23 cellular contexts compared by ENCODE assay signal in the genomic region with DNA sequence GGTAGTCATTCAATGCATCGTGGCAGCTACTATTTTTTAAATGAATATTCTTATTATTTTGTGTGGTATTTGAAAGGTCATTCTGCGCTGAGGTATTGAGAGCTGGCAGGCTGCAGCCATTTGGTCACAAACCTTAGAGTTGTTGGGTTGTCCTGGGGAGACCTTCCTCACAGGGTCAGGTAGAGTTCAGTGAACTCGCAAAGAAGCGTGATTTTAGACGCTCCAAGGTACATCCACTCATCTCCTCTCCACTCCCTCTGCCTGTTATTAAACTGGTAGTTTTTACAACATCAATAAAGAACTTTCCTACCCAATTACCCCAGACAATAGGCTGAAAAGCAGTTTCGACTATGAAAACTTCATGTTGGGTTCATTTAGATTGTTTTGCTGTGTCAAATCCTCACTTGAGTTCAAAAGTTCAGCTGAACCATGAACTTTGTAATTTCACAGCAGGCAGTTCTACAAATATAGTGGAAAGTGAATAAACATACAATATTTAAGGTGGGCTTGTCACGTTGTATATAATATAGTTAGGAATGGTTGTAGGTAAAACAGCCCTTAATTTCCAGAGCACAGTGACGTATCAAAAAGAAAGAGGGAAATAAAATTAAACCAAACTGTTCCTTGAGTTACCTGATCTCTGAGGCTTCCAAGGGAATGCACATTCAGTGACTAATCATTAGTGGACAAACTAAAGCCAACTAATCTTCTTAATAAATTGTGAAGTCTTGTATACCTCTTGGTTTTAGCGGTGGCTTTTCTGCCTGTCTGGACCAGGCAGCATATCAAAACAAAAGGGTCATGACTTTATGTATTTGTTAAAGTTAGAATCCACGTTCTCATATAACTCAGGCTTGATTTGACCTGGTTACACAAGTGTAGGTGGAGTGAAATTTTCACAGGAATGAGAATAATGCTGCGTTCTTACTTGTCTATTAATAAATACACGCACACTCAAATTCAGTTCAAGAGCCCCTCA.
"Had no signal": no experiment of that assay in that cellular context is flagged by ENCODE, and none has a peak within 500 bp of the region (broad histone marks: within the 10 kb centered on the region; RNA-seq: fewer than 3 reads in every experiment).

No MANE protein-coding gene starts in this region.

- H3K36me3 ChIP-seq: colonic mucosa, gastrocnemius medialis, prostate gland had no signal

- FAIRE-seq: TTC549, urothelium cell line had no signal

- H3K27me3 ChIP-seq: colonic mucosa, gastrocnemius medialis had no signal

- H3K4me1 Mint-ChIP-seq: activated B cell treated with CpG ODN at 0.5 μM for 24 hours; activated CD4-positive, alpha-beta T cell treated with anti-CD3 and anti-CD28 coated beads, Interleukin-2, amount 10 ng/mL, durations not matched to agents 24 days and 14 days; activated naive CD8-positive, alpha-beta T cell treated with anti-CD3 and anti-CD28 coated beads, Interleukin-2, amount 50 U/mL, for 24 hours; brain; stimulated activated naive B cell treated with anti-CD40 and anti-IgM and Interleukin-4, amounts not matched to agents 10 μg/mL and 1 μg/mL and 100 μg/mL, for 72 hours had no signal

- H3K4me3 ChIP-seq: colonic mucosa, gastrocnemius medialis, lung, prostate gland, SK-N-MC had no signal

- ATAC-seq: activated CD8-positive, alpha-beta T cell treated with anti-CD3 and anti-CD28 coated beads for 36 hours; activated naive CD8-positive, alpha-beta T cell treated with anti-CD3 and anti-CD28 coated beads, Interleukin-2, amount 50 U/mL, for 24 hours; esophagus mucosa; gastrocnemius medialis; sciatic nerve; stimulated activated naive B cell treated with anti-CD40 and anti-IgM and Interleukin-4, amounts not matched to agents 10 μg/mL and 1 μg/mL and 100 μg/mL, for 72 hours had no signal

- H3K27me3 Mint-ChIP-seq: activated CD4-positive, alpha-beta T cell treated with anti-CD3 and anti-CD28 coated beads, Interleukin-2, amount 10 ng/mL, durations not matched to agents 24 days and 14 days had no signal

- H3K4me1 ChIP-seq: colonic mucosa, gastrocnemius medialis, prostate gland had no signal

- H3K9me3 ChIP-seq: colonic mucosa, gastrocnemius medialis, prostate gland had no signal

- H3K4me3 Mint-ChIP-seq: activated B cell treated with CpG ODN at 0.5 μM for 24 hours; activated CD4-positive, alpha-beta T cell treated with anti-CD3 and anti-CD28 coated beads, Interleukin-2, amount 10 ng/mL, durations not matched to agents 24 days and 14 days; activated CD8-positive, alpha-beta T cell treated with anti-CD3 and anti-CD28 coated beads for 36 hours; activated naive CD4-positive, alpha-beta T cell treated with anti-CD3 and anti-CD28 coated beads for 36 hours; activated naive CD8-positive, alpha-beta T cell treated with anti-CD3 and anti-CD28 coated beads, Interleukin-2, amount 50 U/mL, for 24 hours; activated T-cell treated with anti-CD3 and anti-CD28 coated beads, Interleukin-2, amount 50 U/mL, for 24 hours; brain; neural crest cell; stimulated activated naive B cell treated with anti-CD40 and anti-IgM and Interleukin-4, amounts not matched to agents 10 μg/mL and 1 μg/mL and 100 μg/mL, for 72 hours had no signal

- H3K27ac Mint-ChIP-seq: activated B cell treated with CpG ODN at 0.5 μM for 24 hours; activated CD4-positive, alpha-beta T cell treated with anti-CD3 and anti-CD28 coated beads, Interleukin-2, amount 10 ng/mL, durations not matched to agents 24 days and 14 days; activated CD8-positive, alpha-beta T cell treated with anti-CD3 and anti-CD28 coated beads for 36 hours; activated naive CD4-positive, alpha-beta T cell treated with anti-CD3 and anti-CD28 coated beads for 36 hours; activated naive CD8-positive, alpha-beta T cell treated with anti-CD3 and anti-CD28 coated beads, Interleukin-2, amount 50 U/mL, for 24 hours; activated T-cell treated with anti-CD3 and anti-CD28 coated beads, Interleukin-2, amount 50 U/mL, for 24 hours; activated T-helper 2 cell treated with anti-CD3 and anti-CD28 coated beads, Interferon-gamma antibody, Interleukin-2, Interleukin-4, amounts not matched to agents 10 μg/mL and 5 μg/mL and 100 μg/mL, durations not matched to agents 14 hours and 24 hours and 36 hours; stimulated activated naive B cell treated with anti-CD40 and anti-IgM and Interleukin-4, amounts not matched to agents 10 μg/mL and 1 μg/mL and 100 μg/mL, for 72 hours had no signal

- H3K27ac ChIP-seq: colonic mucosa, gastrocnemius medialis, prostate gland, SK-N-MC had no signal

- DNase-seq: activated B cell treated with CpG ODN at 0.5 μM for 24 hours; activated CD4-positive, alpha-beta T cell treated with anti-CD3 and anti-CD28 coated beads, Interleukin-2, amount 10 ng/mL, durations not matched to agents 24 days and 14 days; activated CD8-positive, alpha-beta T cell treated with anti-CD3 and anti-CD28 coated beads for 36 hours; activated naive CD4-positive, alpha-beta T cell treated with anti-CD3 and anti-CD28 coated beads for 36 hours; activated naive CD8-positive, alpha-beta T cell treated with anti-CD3 and anti-CD28 coated beads, Interleukin-2, amount 50 U/mL, for 24 hours; activated T-cell treated with anti-CD3 and anti-CD28 coated beads, Interleukin-2, amount 50 U/mL, for 24 hours; anterior cingulate cortex; central memory CD4-positive, alpha-beta T cell; colonic mucosa; gastrocnemius medialis; head of caudate nucleus; stimulated activated CD4-positive, alpha-beta T cell treated with anti-CD3 and anti-CD28 coated beads, Interleukin-4, amount 100 ng/mL, for 4 hours; stimulated activated naive B cell treated with anti-CD40 and anti-IgM and Interleukin-4, amounts not matched to agents 10 μg/mL and 1 μg/mL and 100 μg/mL, for 72 hours had no signal
